In genomic region chr12:14395059-14395778, GRCh38 we compare ENCODE assay signal across 8 cellular contexts. TPM values are rescaled to one million over a fixed set of nuclear protein-coding genes. Genes with fewer than 3 reads are reported as not detected.
DNase-seq lines count a peak whose midpoint lies in the region; ATAC-seq, FAIRE-seq and TF ChIP-seq lines count a peak whose summit lies in the region.

No MANE protein-coding gene starts in this region.

- H3K9me2 ChIP-seq in Karpas-422 (replicated peaks; ENCODE audit: insufficient read depth, low read length) = no peaks in the 10 kb centered on the region

- WGBS in H1 (ENCODE audit: extremely low coverage in 1 of 2, insufficient coverage in 1 of 2, insufficient read length in 1 of 2, insufficient replicate concordance in 2 of 2, low coverage in 1 of 2, low lambda C conversion rate in 2 of 2, missing lambda C conversion rate in 1 of 2), 2 experiments = 78% methylated on average over 3 of the region's 3 CpGs; no CpG with 5 or more reads in 1 of the 2 experiments

- TF ChIP-seq EP300 in H1 (IDR thresholded peaks at IDR 0.05; ENCODE audit: borderline replicate concordance in 1 of 2, low read depth in 2 of 2, low read length in 2 of 2) = no peak

- H4K20me1 ChIP-seq in Karpas-422 (ENCODE audit: insufficient read depth, low read depth, low read length) (no peaks in the 10 kb centered on the region), H1 (replicated peaks in 1 of 2; ENCODE audit: control insufficient read depth in 1 of 2, insufficient read depth in 2 of 2, low read length in 2 of 2) (peaks cover 5% of the 10 kb centered on the region in 2 experiments)

- no peaks in the 10 kb centered on the region; the same call in 1 of the 2 replicates for H3K79me1 ChIP-seq in H1 (ENCODE audit: low read depth, low read length)

- no peak overlapping the region for H4K8ac ChIP-seq in H1 (ENCODE audit: extremely low read depth, insufficient read depth, low read length)

- H3K9ac ChIP-seq in Karpas-422 (ENCODE audit: low read length) (peak overlapping the region; percentile 51), H1 (replicated peaks in 1 of 4; ENCODE audit: extremely low read depth in 1 of 4, low read depth in 3 of 4, low read length in 3 of 4) (no peak overlapping the region)

- H3K4me1 ChIP-seq in Karpas-422 (ENCODE audit: low read length) = peaks cover 76% of the 10 kb centered on the region
- H3K4me1 ChIP-seq in H1 (replicated peaks in 1 of 4; ENCODE audit: control insufficient read depth in 3 of 4, insufficient read depth in 4 of 4, low read length in 3 of 4) = peaks cover 0 to 34% (median 7%) of the 10 kb centered on the region in 4 experiments; a peak in 5 of 7 replicates

- no peak for DNase-seq in GM12892 (ENCODE audit: insufficient read length)
- DNase-seq in Karpas-422 = peak; percentile 84
- no peak for DNase-seq in H1 (ENCODE audit: low read depth in 1 of 2, low spot score in 2 of 2)
- DNase-seq in stimulated activated effector memory CD8-positive, alpha-beta T cell treated with anti-CD3 and anti-CD28 coated beads, Interleukin-12 subunit alpha, Interleukin-12 subunit beta, amount 100 ng/mL, for 72 hours (ENCODE audit: low spot score in 2 of 2) = no peak
- no peak for DNase-seq in AG20443 (ENCODE audit: low spot score)
- DNase-seq in NCI-H82 (lab: John Stamatoyannopoulos, UW) = no peak
- no peak for DNase-seq in cerebellar cortex (ENCODE audit: low spot score)

- no peak overlapping the region for H2BK5ac ChIP-seq in H1 (ENCODE audit: low read depth, low read length)

- H3K9me3 ChIP-seq in Karpas-422 (ENCODE audit: low read length) (peaks cover 6% of the 10 kb centered on the region; the same call in 1 of the 2 replicates), H1 (ENCODE audit: insufficient read depth in 2 of 2, low read depth in 1 of 2, low read length in 1 of 2) (no peaks in the 10 kb centered on the region; a peak in 1 of 4 replicates)

- peaks cover 4% of the 10 kb centered on the region for H3K9me3 Mint-ChIP-seq in stimulated activated effector memory CD8-positive, alpha-beta T cell treated with anti-CD3 and anti-CD28 coated beads, Interleukin-12 subunit alpha, Interleukin-12 subunit beta, amount 100 ng/mL, for 72 hours

- H3K4me1 Mint-ChIP-seq in stimulated activated effector memory CD8-positive, alpha-beta T cell treated with anti-CD3 and anti-CD28 coated beads, Interleukin-12 subunit alpha, Interleukin-12 subunit beta, amount 100 ng/mL, for 72 hours = peaks cover 70% of the 10 kb centered on the region

- no peak for TF ChIP-seq CTCF in H1 (IDR thresholded peaks at IDR 0.05; ENCODE audit: control extremely low read depth in 1 of 3, insufficient read depth in 1 of 3, low read depth in 1 of 3, low read length in 3 of 3)

- no peak overlapping the region for H3K4ac ChIP-seq in H1 (replicated peaks; ENCODE audit: insufficient read length, low read depth, low read length)

- H2AK5ac ChIP-seq in H1 (ENCODE audit: low read depth, low read length) = no peak overlapping the region

- H3K4me2 ChIP-seq in Karpas-422 (ENCODE audit: low read depth, low read length, poor library complexity, severe bottlenecking) = peak overlapping the region; percentile 70
- H3K4me2 ChIP-seq in H1 (ENCODE audit: insufficient read depth in 1 of 2, low read depth in 2 of 2, low read length in 2 of 2) = peak overlapping the region in 1 of 2 experiments; percentile 16; a peak in 1 of 4 replicates

- H3K14ac ChIP-seq in H1 (ENCODE audit: insufficient read length) = no peak overlapping the region

- no peak overlapping the region for H2BK20ac ChIP-seq in H1 (ENCODE audit: low read length)

- peak; percentile 37 for ATAC-seq in GM21619 (IDR thresholded peaks at IDR 0.05; ENCODE audit: unreplicated experiment)
- ATAC-seq in stimulated activated effector memory CD8-positive, alpha-beta T cell treated with anti-CD3 and anti-CD28 coated beads, Interleukin-12 subunit alpha, Interleukin-12 subunit beta, amount 100 ng/mL, for 72 hours = peak; percentile 24

- H3K27ac ChIP-seq in Karpas-422 (ENCODE audit: low read length) (peak overlapping the region; percentile 96), H1 (ENCODE audit: low read depth, low read length) (no peak overlapping the region)

- TF ChIP-seq POLR2A in GM12892 (IDR thresholded peaks at IDR 0.05; ENCODE audit: low read depth, low read length) (no peak), H1 (IDR thresholded peaks at IDR 0.05; ENCODE audit: control extremely low read depth in 1 of 2, low read depth in 2 of 2, low read length in 2 of 2) (no peak)

- no peak overlapping the region for H2BK12ac ChIP-seq in H1 (ENCODE audit: low read depth, low read length)

- CTCF ChIA-PET in H1 (lab: Charles Lee; ENCODE audit: partially characterized antibody) = interaction anchor here (0.8 to 2.2 kb wide), 12 partner anchors 11 to 157 kb away, joined by 3 to 13 read pairs (median 4); no protein-coding TSS in a partner anchor

- peaks cover 83% of the 10 kb centered on the region for H3K79me2 ChIP-seq in Karpas-422 (ENCODE audit: low read length)
- peaks cover 24 to 100% of the 10 kb centered on the region in 2 experiments for H3K79me2 ChIP-seq in H1 (ENCODE audit: control insufficient read depth in 1 of 2, insufficient read depth in 2 of 2, low read length in 2 of 2)

- H2BK120ac ChIP-seq in H1 (replicated peaks; ENCODE audit: low read depth, low read length) = no peak overlapping the region

- H3K4me3 ChIP-seq in Karpas-422 (ENCODE audit: low read length) = peak overlapping the region; percentile 54
- H3K4me3 ChIP-seq in H1 (ENCODE audit: extremely low read depth in 1 of 4, insufficient read depth in 2 of 4, low read depth in 3 of 4, low read length in 4 of 4) = no peak overlapping the region

- no peak overlapping the region for H3K23ac ChIP-seq in H1 (ENCODE audit: insufficient read length)

- no peak overlapping the region for H4K91ac ChIP-seq in H1 (replicated peaks; ENCODE audit: insufficient read length, low read length)

- FAIRE-seq in GM12892 (lab: Jason Lieb, UNC) (peak; percentile 73), H1 (lab: Jason Lieb, UNC) (peak; percentile 57)

- TF ChIP-seq RAD21 in H1 (IDR thresholded peaks at IDR 0.05 in 1 of 2, conservative IDR thresholded peaks at IDR 0.05 in 1 of 2; ENCODE audit: low read depth in 2 of 2, low read length in 2 of 2) = no peak

- no peak overlapping the region for H3K18ac ChIP-seq in H1 (ENCODE audit: extremely low read depth, low read length)

- H3K36me3 ChIP-seq in Karpas-422 (ENCODE audit: insufficient read depth, low read length) (peaks cover 15% of the 10 kb centered on the region), H1 (ENCODE audit: control insufficient read depth in 2 of 4, insufficient read depth in 4 of 4, low read length in 3 of 4) (no peaks in the 10 kb centered on the region; a peak in 1 of 8 replicates)

- POLR2A ChIA-PET in H1 (lab: Charles Lee; ENCODE audit: partially characterized antibody) = interaction anchor here (0.7 to 1.9 kb wide), 5 partner anchors 10 to 173 kb away, joined by 3 to 15 read pairs (median 6); partner anchors contain the start of genes ATF7IP and PLBD1

- H3K23me2 ChIP-seq in H1 (ENCODE audit: low read depth, low read length) = no peaks in the 10 kb centered on the region

- no peaks in the 10 kb centered on the region for H3K27me3 ChIP-seq in Karpas-422 (ENCODE audit: low read length)
- H3K27me3 ChIP-seq in H1 (replicated peaks in 1 of 4; ENCODE audit: control insufficient read depth in 3 of 4, extremely low read depth in 1 of 4, insufficient read depth in 3 of 4, low read length in 3 of 4) = no peaks in the 10 kb centered on the region

- peak overlapping the region; percentile 70 for H3K4me3 Mint-ChIP-seq in stimulated activated effector memory CD8-positive, alpha-beta T cell treated with anti-CD3 and anti-CD28 coated beads, Interleukin-12 subunit alpha, Interleukin-12 subunit beta, amount 100 ng/mL, for 72 hours

- H2BK15ac ChIP-seq in H1 (ENCODE audit: low read length) = no peak overlapping the region

- H3K27ac Mint-ChIP-seq in stimulated activated effector memory CD8-positive, alpha-beta T cell treated with anti-CD3 and anti-CD28 coated beads, Interleukin-12 subunit alpha, Interleukin-12 subunit beta, amount 100 ng/mL, for 72 hours = peak overlapping the region; percentile 97

- H3K36me3 Mint-ChIP-seq in stimulated activated effector memory CD8-positive, alpha-beta T cell treated with anti-CD3 and anti-CD28 coated beads, Interleukin-12 subunit alpha, Interleukin-12 subunit beta, amount 100 ng/mL, for 72 hours = peaks cover 61% of the 10 kb centered on the region

- H2AFZ ChIP-seq in Karpas-422 (ENCODE audit: low read length) (no peak overlapping the region), H1 (ENCODE audit: low read length) (no peak overlapping the region)

- no peak overlapping the region for H3K56ac ChIP-seq in H1 (replicated peaks; ENCODE audit: insufficient read length, low read depth, low read length)

- H4K5ac ChIP-seq in H1 (ENCODE audit: insufficient read length, low read depth, low read length) = no peak overlapping the region

TF ChIP-seq in H1, 55 proteins besides CTCF, POLR2A, EP300 and RAD21 (continues in another document):
- no peak for TF ChIP-seq POU5F1 (IDR thresholded peaks at IDR 0.05; ENCODE audit: low read depth, low read length)
- TF ChIP-seq SIN3A (conservative IDR thresholded peaks at IDR 0.05 in 1 of 2, IDR thresholded peaks at IDR 0.05 in 1 of 2; ENCODE audit: low read depth in 1 of 2, low read length in 2 of 2) = no peak
- TF ChIP-seq SIRT6 (IDR thresholded peaks at IDR 0.05; ENCODE audit: low read length) = no peak
- no peak for TF ChIP-seq CEBPB (IDR thresholded peaks at IDR 0.05; ENCODE audit: low read depth, low read length)
- TF ChIP-seq TAF1 (IDR thresholded peaks at IDR 0.05; ENCODE audit: low read depth, low read length) = no peak
- no peak for TF ChIP-seq RBBP5 (IDR thresholded peaks at IDR 0.05; ENCODE audit: borderline replicate concordance, low read depth, low read length)
- no peak for TF ChIP-seq GABPA (IDR thresholded peaks at IDR 0.05; ENCODE audit: borderline replicate concordance, insufficient read depth, low read length)
- TF ChIP-seq SAP30 (IDR thresholded peaks at IDR 0.05; ENCODE audit: insufficient read depth, insufficient replicate concordance, low read length) = no peak

RNA-seq across cellular contexts. Expression of gene ATF7IP, which starts 29.7 kb away (rescaled TPM):
- 12.0 TPM for polyA plus RNA-seq in GM12892 (2012; ENCODE audit: missing spikeins)
- total RNA-seq in Karpas-422 (2014; rRNA removed; shearing (Covaris generic); ENCODE audit: low replicate concordance) = 32.8 and 88.4 TPM in 2 replicates
- 148 and 149 TPM in 2 replicates for total RNA-seq in H1 (2021; fragmentation: NEBNext Ultra II Directional; extraction: Animal tissue kit (Norgen Biotek cat#: 25700))
- 34.2 and 47.1 TPM in 2 replicates for polyA plus RNA-seq in H1 (2011; rRNA removed)
- polyA plus RNA-seq in H1 (2011; cell fraction: cytosol; rRNA removed) = 30.2 TPM
- polyA plus RNA-seq in H1 (2011; cell fraction: nucleus; rRNA removed) = 58.7 TPM
- 30.0 to 46.2 TPM (median 35.6 TPM) in 4 replicates for polyA plus RNA-seq in H1 (2012, experiment 1 of 2)
- polyA plus RNA-seq in H1 (2012, experiment 2 of 2) = 1.7 TPM
- polyA plus RNA-seq in H1 (2013, experiment 1 of 2) = 38.2 TPM
- polyA plus RNA-seq in H1 (2013, experiment 2 of 2) = 37.4 TPM
- 118 and 132 TPM in 2 replicates for polyA minus RNA-seq in H1 (2011; rRNA and poly(A)+ RNA removed)
- polyA minus RNA-seq in H1 (2011; cell fraction: cytosol; rRNA and poly(A)+ RNA removed) = 81.7 TPM
- 149 TPM for polyA minus RNA-seq in H1 (2011; cell fraction: nucleus; rRNA and poly(A)+ RNA removed)
